25 cellular contexts compared by ENCODE assay signal in the genomic region with DNA sequence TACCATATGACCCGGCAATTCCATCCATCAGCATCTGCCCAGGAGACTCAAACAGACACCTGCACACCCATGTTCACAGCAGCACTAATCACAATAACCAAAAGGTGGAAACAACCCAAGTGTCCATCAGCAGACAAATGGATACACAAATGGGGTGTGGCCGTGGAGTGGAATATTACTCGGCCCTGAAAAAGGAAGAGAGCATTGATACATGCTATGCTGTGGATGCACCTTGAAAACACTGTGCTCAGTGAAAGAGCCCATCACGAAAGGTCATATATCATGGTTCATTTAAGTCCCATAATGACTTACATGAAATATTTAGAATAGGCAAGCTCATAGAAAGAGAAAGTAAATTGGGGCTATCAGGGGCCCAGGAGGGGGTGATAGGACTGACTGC. TPM values are rescaled to one million over a fixed set of nuclear protein-coding genes. Genes with fewer than 3 reads are reported as not detected.
DNase-seq lines count a peak whose midpoint lies in the region; ATAC-seq and TF ChIP-seq lines count a peak whose summit lies in the region.
"Had no signal": no experiment of that assay in that cellular context is flagged by ENCODE, and none has a peak within 500 bp of the region (broad histone marks: within the 10 kb centered on the region; RNA-seq: fewer than 3 reads in every experiment).

No MANE protein-coding gene starts in this region.

- TF ChIP-seq CTCF in coronary artery (IDR thresholded peaks at IDR 0.05), result no peak
- TF ChIP-seq CTCF in testis (IDR thresholded peaks at IDR 0.05), result no peak

- H3K4me1 ChIP-seq in naive thymus-derived CD4-positive, alpha-beta T cell (ENCODE audit: control insufficient read depth in 2 of 2, insufficient read depth in 2 of 2, low read length in 2 of 2), result peaks cover 0 to 9% of the 10 kb centered on the region in 2 donors
- peaks cover 35% of the 10 kb centered on the region for H3K4me1 ChIP-seq in testis
- H3K4me1 ChIP-seq: pancreas, thyroid gland had no signal

- H3K27ac ChIP-seq in coronary artery, result peak overlapping the region; percentile 62 to 97
- H3K27ac ChIP-seq in naive thymus-derived CD4-positive, alpha-beta T cell (ENCODE audit: low read depth, low read length), result peak overlapping the region; percentile 61
- peak overlapping the region; percentile 58 to 67 for H3K27ac ChIP-seq in testis
- H3K27ac ChIP-seq: epithelial cell of prostate, KMS-11, pancreas, WERI-Rb-1 had no signal

- H3K36me3 ChIP-seq in naive thymus-derived CD4-positive, alpha-beta T cell (ENCODE audit: control insufficient read depth in 2 of 3, insufficient read depth in 3 of 3, low read length in 3 of 3), result peaks cover 0 to 5% (median 0%) of the 10 kb centered on the region in 3 experiments
- H3K36me3 ChIP-seq in testis (ENCODE audit: low read depth, missing control alignments), result no peaks in the 10 kb centered on the region
- H3K36me3 ChIP-seq: gastrocnemius medialis, pancreas, thyroid gland had no signal

- no peaks in the 10 kb centered on the region for H3K9me3 ChIP-seq in naive thymus-derived CD4-positive, alpha-beta T cell (ENCODE audit: control insufficient read depth in 2 of 3, low read length in 3 of 3)
- no peaks in the 10 kb centered on the region for H3K9me3 ChIP-seq in testis
- H3K9me3 ChIP-seq: gastrocnemius medialis, pancreas, thyroid gland had no signal

- H3K27me3 ChIP-seq in naive thymus-derived CD4-positive, alpha-beta T cell (ENCODE audit: control insufficient read depth in 2 of 2, insufficient read depth in 2 of 2, low read length in 2 of 2), result no peaks in the 10 kb centered on the region
- no peaks in the 10 kb centered on the region for H3K27me3 ChIP-seq in testis
- H3K27me3 ChIP-seq: gastrocnemius medialis, pancreas, thyroid gland had no signal

- intact Hi-C loops in naive thymus-derived CD4-positive, alpha-beta T cell (cut with micrococcal nuclease), result loop anchor here in 1 of 2 donors (1.0 to 5.0 kb wide), 4 partner anchors 50 to 337 kb away; no protein-coding TSS in a partner anchor
- intact Hi-C loops in testis (cut with DNase I; ENCODE audit: low total_unique reads), result no loop called here

- TF ChIP-seq POLR2A in testis (IDR thresholded peaks at IDR 0.05), result no peak

- 90 to 91% methylated on average over 4 of the region's 4 CpGs for WGBS in testis, 2 donors

- no peak overlapping the region for H3K4me3 Mint-ChIP-seq in activated naive CD8-positive, alpha-beta T cell
- no peak overlapping the region for H3K4me3 Mint-ChIP-seq in activated naive CD8-positive, alpha-beta T cell treated with anti-CD3 and anti-CD28 coated beads, Interleukin-2, amount 50 U/mL, for 24 hours
- no peak overlapping the region for H3K4me3 Mint-ChIP-seq in naive thymus-derived CD4-positive, alpha-beta T cell
- no peak overlapping the region for H3K4me3 Mint-ChIP-seq in activated CD4-positive, alpha-beta T cell treated with anti-CD3 and anti-CD28 coated beads, Interleukin-2, amount 10 ng/mL, durations not matched to agents 7 days and 5 days
- H3K4me3 Mint-ChIP-seq: activated T-cell treated with anti-CD3 and anti-CD28 coated beads, Interleukin-2, amount 50 U/mL, for 24 hours; B cell; natural killer cell treated with Interleukin-12 subunit alpha and Interleukin-12 subunit beta and Interleukin-15 and Interleukin-18, amount 100 ng/mL, for 72 hours; stimulated activated memory B cell treated with anti-CD40 and anti-IgM and Interleukin-4, amounts not matched to agents 10 μg/mL and 1 μg/mL and 100 μg/mL, for 72 hours had no signal

- POLR2A ChIA-PET in naive thymus-derived CD4-positive, alpha-beta T cell (lab: Charles Lee), result interaction anchor here (0.7 to 1.9 kb wide), 11 partner anchors 10 to 307 kb away, joined by 3 to 17 read pairs (median 3); a partner anchor contains a TSS
- POLR2A ChIA-PET in activated CD4-positive, alpha-beta T cell treated with anti-CD3 and anti-CD28 coated beads, Interleukin-2, amount 10 ng/mL, durations not matched to agents 7 days and 5 days (lab: Charles Lee), result no interaction called here

- DNase-seq in activated naive CD8-positive, alpha-beta T cell treated with anti-CD3 and anti-CD28 coated beads, Interleukin-2, amount 50 U/mL, for 24 hours, result no peak
- DNase-seq in coronary artery (ENCODE audit: low spot score) (no peak), testis (no peak), epidermal melanocyte (ENCODE audit: insufficient read length, low spot score) (no peak), DMS153 (lab: John Stamatoyannopoulos, UW) (no peak)
- DNase-seq in naive thymus-derived CD4-positive, alpha-beta T cell, result no peak
- DNase-seq in activated CD4-positive, alpha-beta T cell treated with anti-CD3 and anti-CD28 coated beads, Interleukin-2, amount 10 ng/mL, durations not matched to agents 7 days and 5 days, result no peak
- DNase-seq: activated T-cell treated with anti-CD3 and anti-CD28 coated beads, Interleukin-2, amount 50 U/mL, for 24 hours; central memory CD4-positive, alpha-beta T cell; COR-L47; gastrocnemius medialis; mesendoderm; MV-4-11; NCI-H1694 treated with DMSO at 0.1 percent for 48 hours; NCI-H526; WERI-Rb-1 had no signal

- H3K27ac Mint-ChIP-seq in activated naive CD8-positive, alpha-beta T cell, result peak overlapping the region; percentile 22
- H3K27ac Mint-ChIP-seq in activated naive CD8-positive, alpha-beta T cell treated with anti-CD3 and anti-CD28 coated beads, Interleukin-2, amount 50 U/mL, for 24 hours, result no peak overlapping the region
- no peak overlapping the region for H3K27ac Mint-ChIP-seq in naive thymus-derived CD4-positive, alpha-beta T cell
- no peak overlapping the region for H3K27ac Mint-ChIP-seq in activated CD4-positive, alpha-beta T cell treated with anti-CD3 and anti-CD28 coated beads, Interleukin-2, amount 10 ng/mL, durations not matched to agents 7 days and 5 days
- H3K27ac Mint-ChIP-seq: activated T-cell treated with anti-CD3 and anti-CD28 coated beads, Interleukin-2, amount 50 U/mL, for 24 hours; B cell; natural killer cell treated with Interleukin-12 subunit alpha and Interleukin-12 subunit beta and Interleukin-15 and Interleukin-18, amount 100 ng/mL, for 72 hours; stimulated activated memory B cell treated with anti-CD40 and anti-IgM and Interleukin-4, amounts not matched to agents 10 μg/mL and 1 μg/mL and 100 μg/mL, for 72 hours had no signal

- no peaks in the 10 kb centered on the region for H3K27me3 Mint-ChIP-seq in activated naive CD8-positive, alpha-beta T cell
- H3K27me3 Mint-ChIP-seq in activated naive CD8-positive, alpha-beta T cell treated with anti-CD3 and anti-CD28 coated beads, Interleukin-2, amount 50 U/mL, for 24 hours, result no peaks in the 10 kb centered on the region
- no peaks in the 10 kb centered on the region for H3K27me3 Mint-ChIP-seq in naive thymus-derived CD4-positive, alpha-beta T cell
- H3K27me3 Mint-ChIP-seq in activated CD4-positive, alpha-beta T cell treated with anti-CD3 and anti-CD28 coated beads, Interleukin-2, amount 10 ng/mL, durations not matched to agents 7 days and 5 days, result no peaks in the 10 kb centered on the region
- H3K27me3 Mint-ChIP-seq: activated T-cell treated with anti-CD3 and anti-CD28 coated beads, Interleukin-2, amount 50 U/mL, for 24 hours; B cell; stimulated activated memory B cell treated with anti-CD40 and anti-IgM and Interleukin-4, amounts not matched to agents 10 μg/mL and 1 μg/mL and 100 μg/mL, for 72 hours had no signal

- H3K4me3 ChIP-seq in coronary artery, result no peak overlapping the region
- no peak overlapping the region for H3K4me3 ChIP-seq in naive thymus-derived CD4-positive, alpha-beta T cell (ENCODE audit: low read length)
- no peak overlapping the region for H3K4me3 ChIP-seq in testis
- H3K4me3 ChIP-seq: gastrocnemius medialis, pancreas, skin epidermis, thyroid gland had no signal

- H3K36me3 Mint-ChIP-seq in activated naive CD8-positive, alpha-beta T cell, result peaks cover 9% of the 10 kb centered on the region
- H3K36me3 Mint-ChIP-seq in activated naive CD8-positive, alpha-beta T cell treated with anti-CD3 and anti-CD28 coated beads, Interleukin-2, amount 50 U/mL, for 24 hours (ENCODE audit: low read depth), result peaks cover 14% of the 10 kb centered on the region
- H3K36me3 Mint-ChIP-seq in naive thymus-derived CD4-positive, alpha-beta T cell, result peaks cover 4 to 14% (median 11%) of the 10 kb centered on the region in 5 donors
- H3K36me3 Mint-ChIP-seq in activated CD4-positive, alpha-beta T cell treated with anti-CD3 and anti-CD28 coated beads, Interleukin-2, amount 10 ng/mL, durations not matched to agents 7 days and 5 days (ENCODE audit: low read depth), result peaks cover 12% of the 10 kb centered on the region

- CTCF ChIA-PET in naive thymus-derived CD4-positive, alpha-beta T cell (lab: Charles Lee), result interaction anchor here (0.6 to 1.4 kb wide), 3 partner anchors 12 to 347 kb away, joined by 4 to 8 read pairs (median 7); no protein-coding TSS in a partner anchor
- CTCF ChIA-PET in activated CD4-positive, alpha-beta T cell treated with anti-CD3 and anti-CD28 coated beads, Interleukin-2, amount 10 ng/mL, durations not matched to agents 7 days and 5 days (lab: Charles Lee), result interaction anchor here (0.6 to 1.6 kb wide), 3 partner anchors 10 to 206 kb away, joined by 3 to 4 read pairs (median 3); no protein-coding TSS in a partner anchor

- no peaks in the 10 kb centered on the region for H3K9me3 Mint-ChIP-seq in activated naive CD8-positive, alpha-beta T cell (ENCODE audit: low read depth)
- peaks cover 6% of the 10 kb centered on the region for H3K9me3 Mint-ChIP-seq in activated naive CD8-positive, alpha-beta T cell treated with anti-CD3 and anti-CD28 coated beads, Interleukin-2, amount 50 U/mL, for 24 hours
- H3K9me3 Mint-ChIP-seq in naive thymus-derived CD4-positive, alpha-beta T cell, result peaks cover 0 to 6% (median 3%) of the 10 kb centered on the region in 11 donors
- H3K9me3 Mint-ChIP-seq in activated CD4-positive, alpha-beta T cell treated with anti-CD3 and anti-CD28 coated beads, Interleukin-2, amount 10 ng/mL, durations not matched to agents 7 days and 5 days, result peaks cover 7% of the 10 kb centered on the region

- no peaks in the 10 kb centered on the region for H3K4me1 Mint-ChIP-seq in activated naive CD8-positive, alpha-beta T cell (ENCODE audit: low read depth)
- peaks cover 3% of the 10 kb centered on the region for H3K4me1 Mint-ChIP-seq in activated naive CD8-positive, alpha-beta T cell treated with anti-CD3 and anti-CD28 coated beads, Interleukin-2, amount 50 U/mL, for 24 hours
- H3K4me1 Mint-ChIP-seq in naive thymus-derived CD4-positive, alpha-beta T cell, result peaks cover 0 to 6% (median 0%) of the 10 kb centered on the region in 7 donors
- H3K4me1 Mint-ChIP-seq in activated CD4-positive, alpha-beta T cell treated with anti-CD3 and anti-CD28 coated beads, Interleukin-2, amount 10 ng/mL, durations not matched to agents 7 days and 5 days, result no peaks in the 10 kb centered on the region
- H3K4me1 Mint-ChIP-seq: B cell; stimulated activated memory B cell treated with anti-CD40 and anti-IgM and Interleukin-4, amounts not matched to agents 10 μg/mL and 1 μg/mL and 100 μg/mL, for 72 hours had no signal

- no peak for ATAC-seq in activated naive CD8-positive, alpha-beta T cell treated with anti-CD3 and anti-CD28 coated beads, Interleukin-2, amount 50 U/mL, for 24 hours
- ATAC-seq in naive thymus-derived CD4-positive, alpha-beta T cell, result no peak
- ATAC-seq: natural killer cell treated with Interleukin-12 subunit alpha and Interleukin-12 subunit beta and Interleukin-15 and Interleukin-18, amount 100 ng/mL, for 72 hours; stimulated activated memory B cell treated with anti-CD40 and anti-IgM and Interleukin-4, amounts not matched to agents 10 μg/mL and 1 μg/mL and 100 μg/mL, for 72 hours had no signal

RNA-seq across cellular contexts. Expression of a gene that starts 57.5 kb away (rescaled TPM):
- 10 to 100 TPM; 12.5 to 25.7 (median 14.6) TPM for total RNA-seq in naive thymus-derived CD4-positive, alpha-beta T cell
- polyA plus RNA-seq in naive thymus-derived CD4-positive, alpha-beta T cell, result 1 to 10 TPM; 4.0 to 5.8 TPM
- total RNA-seq in testis, result 10 to 100 TPM; 52.6 to 67.0 TPM
- 21.1 TPM for polyA plus RNA-seq in testis (ENCODE audit: insufficient read depth, low read depth, low replicate concordance)
- total RNA-seq in activated CD4-positive, alpha-beta T cell treated with anti-CD3 and anti-CD28 coated beads, Interleukin-2, amount 10 ng/mL, durations not matched to agents 7 days and 5 days, result 10 to 100 TPM; 21.0 to 23.8 TPM

RNA-seq across cellular contexts. Expression of a gene that starts 58.1 kb away (rescaled TPM):
- 10 to 100 TPM; 18.1 to 51.4 (median 33.1) TPM for total RNA-seq in naive thymus-derived CD4-positive, alpha-beta T cell
- polyA plus RNA-seq in naive thymus-derived CD4-positive, alpha-beta T cell, result 10 to 100 TPM; 16.1 to 21.2 TPM
- 10 to 100 TPM; 31.3 to 35.7 TPM for total RNA-seq in testis
- polyA plus RNA-seq in testis (ENCODE audit: insufficient read depth, low read depth, low replicate concordance), result 27.8 TPM
- total RNA-seq in activated CD4-positive, alpha-beta T cell treated with anti-CD3 and anti-CD28 coated beads, Interleukin-2, amount 10 ng/mL, durations not matched to agents 7 days and 5 days, result 10 to 100 TPM; 29.8 to 32.5 TPM
